2 cellular contexts compared by ENCODE assay signal in the genomic region with DNA sequence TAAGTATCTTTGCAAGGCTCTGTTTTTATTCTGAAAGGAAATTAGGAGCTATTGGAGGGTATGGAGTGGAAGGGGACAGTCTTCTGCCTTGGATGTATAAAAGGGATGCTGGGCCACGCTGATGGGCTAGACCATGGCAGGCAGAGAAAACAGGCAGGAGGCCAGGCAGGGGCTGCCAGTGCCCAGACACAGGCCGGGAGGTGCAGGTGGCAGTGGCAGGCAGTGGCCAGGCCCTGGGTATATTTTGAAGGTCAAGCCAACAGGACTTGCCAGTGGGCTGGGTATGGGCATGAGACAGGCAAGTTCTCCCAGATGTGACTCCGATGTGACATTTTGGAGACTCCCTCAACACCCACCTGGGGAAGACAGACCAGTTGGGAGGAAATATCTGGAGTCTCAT.
TF ChIP-seq lines count a peak whose summit lies in the region.

No MANE protein-coding gene starts in this region.

TF ChIP-seq in H1, 55 proteins besides CTCF, POLR2A, EP300 and RAD21:
- TF ChIP-seq, protein P1, sequence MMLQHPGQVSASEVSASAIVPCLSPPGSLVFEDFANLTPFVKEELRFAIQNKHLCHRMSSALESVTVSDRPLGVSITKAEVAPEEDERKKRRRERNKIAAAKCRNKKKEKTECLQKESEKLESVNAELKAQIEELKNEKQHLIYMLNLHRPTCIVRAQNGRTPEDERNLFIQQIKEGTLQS (IDR thresholded peaks at IDR 0.05; ENCODE audit: insufficient read depth, low read depth, low read length): no peak
- TF ChIP-seq SIX5 (IDR thresholded peaks at IDR 0.05; ENCODE audit: low read depth, low read length): no peak
- no peak for TF ChIP-seq GABPA (IDR thresholded peaks at IDR 0.05; ENCODE audit: borderline replicate concordance, insufficient read depth, low read length)
- no peak for TF ChIP-seq RBBP5 (IDR thresholded peaks at IDR 0.05; ENCODE audit: borderline replicate concordance, low read depth, low read length)
- no peak for TF ChIP-seq CEBPB (IDR thresholded peaks at IDR 0.05; ENCODE audit: low read depth, low read length)
- TF ChIP-seq ZNF274 (IDR thresholded peaks at IDR 0.05; ENCODE audit: borderline replicate concordance, extremely low read depth, low read length): no peak
- TF ChIP-seq FOSL1 (IDR thresholded peaks at IDR 0.05; ENCODE audit: insufficient read depth, low read depth, low read length): no peak
- TF ChIP-seq, protein P2, sequence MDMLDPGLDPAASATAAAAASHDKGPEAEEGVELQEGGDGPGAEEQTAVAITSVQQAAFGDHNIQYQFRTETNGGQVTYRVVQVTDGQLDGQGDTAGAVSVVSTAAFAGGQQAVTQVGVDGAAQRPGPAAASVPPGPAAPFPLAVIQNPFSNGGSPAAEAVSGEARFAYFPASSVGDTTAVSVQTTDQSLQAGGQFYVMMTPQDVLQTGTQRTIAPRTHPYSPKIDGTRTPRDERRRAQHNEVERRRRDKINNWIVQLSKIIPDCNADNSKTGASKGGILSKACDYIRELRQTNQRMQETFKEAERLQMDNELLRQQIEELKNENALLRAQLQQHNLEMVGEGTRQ (IDR thresholded peaks at IDR 0.05; ENCODE audit: low read length): no peak
- TF ChIP-seq KDM4A (IDR thresholded peaks at IDR 0.05; ENCODE audit: low read depth, low read length, severe bottlenecking): no peak
- no peak for TF ChIP-seq HDAC2 (IDR thresholded peaks at IDR 0.05; ENCODE audit: borderline replicate concordance in 1 of 2, low read depth in 2 of 2, low read length in 2 of 2)
- no peak for TF ChIP-seq TAF1 (IDR thresholded peaks at IDR 0.05; ENCODE audit: low read depth, low read length)
- no peak for TF ChIP-seq RXRA (IDR thresholded peaks at IDR 0.05; ENCODE audit: insufficient read depth, low read depth, low read length)
- no peak for TF ChIP-seq BCL11A (IDR thresholded peaks at IDR 0.05; ENCODE audit: low read depth in 2 of 2, low read length in 2 of 2)
- TF ChIP-seq KDM1A (IDR thresholded peaks at IDR 0.05; ENCODE audit: borderline replicate concordance, low read length): no peak
- TF ChIP-seq GTF2F1 (IDR thresholded peaks at IDR 0.05; ENCODE audit: borderline replicate concordance, low read depth, low read length): no peak
- no peak for TF ChIP-seq JUND (IDR thresholded peaks at IDR 0.05; ENCODE audit: low read length)
- no peak for TF ChIP-seq TAF7 (optimal IDR thresholded peaks at IDR 0.05; ENCODE audit: borderline replicate concordance, low read depth, low read length)

TF ChIP-seq in HepG2, 621 proteins besides CTCF, POLR2A, EP300 and RAD21:
- TF ChIP-seq ZNF776 (CRISPR knock-in tag; IDR thresholded peaks at IDR 0.05): no peak
- TF ChIP-seq CBX5 (CRISPR knock-in tag; IDR thresholded peaks at IDR 0.05; ENCODE audit: borderline replicate concordance): no peak
- no peak for TF ChIP-seq ZNF263 (CRISPR knock-in tag; IDR thresholded peaks at IDR 0.05)
- no peak for TF ChIP-seq FOXK1 (CRISPR knock-in tag; IDR thresholded peaks at IDR 0.05; ENCODE audit: borderline replicate concordance, low read depth)
- TF ChIP-seq ZBTB40 (IDR thresholded peaks at IDR 0.05): no peak
- no peak for TF ChIP-seq ZBTB40 (CRISPR knock-in tag; IDR thresholded peaks at IDR 0.05)
- TF ChIP-seq ZSCAN25 (CRISPR knock-in tag; IDR thresholded peaks at IDR 0.05): no peak
- no peak for TF ChIP-seq ZNF101 (CRISPR knock-in tag; IDR thresholded peaks at IDR 0.05; ENCODE audit: borderline replicate concordance, low read depth)
- no peak for TF ChIP-seq POGK (CRISPR knock-in tag; conservative IDR thresholded peaks at IDR 0.05)
- TF ChIP-seq ZNF326 (CRISPR knock-in tag; IDR thresholded peaks at IDR 0.05; ENCODE audit: borderline replicate concordance): no peak
- TF ChIP-seq KLF12 (CRISPR knock-in tag; IDR thresholded peaks at IDR 0.05; ENCODE audit: borderline replicate concordance): no peak
- no peak for TF ChIP-seq TEF (CRISPR knock-in tag; IDR thresholded peaks at IDR 0.05)
